In genomic region chr4:87041142-87041541, GRCh38 we compare ENCODE assay signal across 14 cellular contexts.
DNase-seq lines count a peak whose midpoint lies in the region; ATAC-seq and TF ChIP-seq lines count a peak whose summit lies in the region.
"Had no signal": no experiment of that assay in that cellular context is flagged by ENCODE, and none has a peak within 500 bp of the region (broad histone marks: within the 10 kb centered on the region; RNA-seq: fewer than 3 reads in every experiment).

No MANE protein-coding gene starts in this region.

- H3K27ac Mint-ChIP-seq in CD14-positive monocyte (peak overlapping the region in 4 of 7 donors; percentile 7 to 68 (median 36)), WTC11 (0 out of 2 replicates have a peak overlapping the region, but pooled peaks have one; percentile 11)

- no peak for TF ChIP-seq CTCF in CD14-positive monocyte (IDR thresholded peaks at IDR 0.05)
- no peak for TF ChIP-seq CTCF in WTC11 (IDR thresholded peaks at IDR 0.05)
- no peak for TF ChIP-seq CTCF in gastrocnemius medialis (IDR thresholded peaks at IDR 0.05 in 4 of 5, conservative IDR thresholded peaks at IDR 0.05 in 1 of 5)

- H3K4me3 Mint-ChIP-seq in CD14-positive monocyte (no peak overlapping the region), WTC11 (no peak overlapping the region)

- H3K4me1 Mint-ChIP-seq in CD14-positive monocyte (peaks cover 57% of the 10 kb centered on the region), WTC11 (peaks cover 42% of the 10 kb centered on the region)

- H3K36me3 Mint-ChIP-seq in CD14-positive monocyte (no peaks in the 10 kb centered on the region), WTC11 (no peaks in the 10 kb centered on the region)

- H3K9me3 Mint-ChIP-seq in CD14-positive monocyte = peaks cover 0 to 2% (median 0%) of the 10 kb centered on the region in 7 donors
- no peaks in the 10 kb centered on the region for H3K9me3 Mint-ChIP-seq in WTC11

- ATAC-seq in WTC11 (no peak), Right ventricle myocardium superior (ENCODE audit: poor library complexity) (peak; percentile 36), gastrocnemius medialis (no peak), GM18511 (IDR thresholded peaks at IDR 0.05; ENCODE audit: unreplicated experiment) (no peak)

- TF ChIP-seq POLR2A in gastrocnemius medialis (IDR thresholded peaks at IDR 0.05) = no peak

- no peaks in the 10 kb centered on the region for H3K27me3 ChIP-seq in gastrocnemius medialis

- DNase-seq in CD14-positive monocyte (ENCODE audit: low spot score) (no peak), WTC11 (ENCODE audit: low spot score) (no peak), Right ventricle myocardium superior (peak; percentile 59), gastrocnemius medialis (peak in 1 of 2 donors; percentile 50), retina (no peak), HK-2 (ENCODE audit: unreplicated experiment) (no peak)
- DNase-seq in stimulated activated naive CD4-positive, alpha-beta T cell treated with Interleukin-2 at 50 U/mL for 16 hours (lab: John Stamatoyannopoulos, UW) = no peak
- DNase-seq: activated naive CD4-positive, alpha-beta T cell; C1 segment of cervical spinal cord; lower lobe of right lung; NCI-H1417; NCI-H524 treated with DMSO at 0.1 percent for 48 hours; T1000 had no signal

- H3K4me1 ChIP-seq in gastrocnemius medialis = peaks cover 100% of the 10 kb centered on the region in 2 donors

- intact Hi-C loops in CD14-positive monocyte (cut with micrococcal nuclease) (no loop called here), Right ventricle myocardium superior (cut with DNase I) (no loop called here), gastrocnemius medialis (cut with DNase I; ENCODE audit: low total_unique reads) (no loop called here)

- H3K27ac ChIP-seq in gastrocnemius medialis = peak overlapping the region; percentile 93 to 97 (median 94)
- H3K27ac ChIP-seq: lower lobe of right lung had no signal

- POLR2A ChIA-PET in WTC11 (lab: Charles Lee) = interaction anchor here (1.2 to 1.3 kb wide), 2 partner anchors 11 to 106 kb away, joined by 3 read pairs; partner anchors contain the start of gene AFF1

- H3K36me3 ChIP-seq in gastrocnemius medialis = no peaks in the 10 kb centered on the region
- H3K36me3 ChIP-seq: lower lobe of right lung had no signal

- in situ Hi-C loops in gastrocnemius medialis (cut with MboI; ENCODE audit: low sequenced_read_pairs in 4 of 4) = no loop called here

- no peak overlapping the region for H3K4me3 ChIP-seq in gastrocnemius medialis
- H3K4me3 ChIP-seq: lower lobe of right lung had no signal

- H3K9me3 ChIP-seq in gastrocnemius medialis = no peaks in the 10 kb centered on the region
- H3K9me3 ChIP-seq: lower lobe of right lung had no signal

- CTCF ChIA-PET in WTC11 (lab: Charles Lee) = interaction anchor here (0.7 to 3.1 kb wide), 3 partner anchors 35 to 119 kb away, joined by 3 to 15 read pairs (median 3); no protein-coding TSS in a partner anchor

- H3K27me3 Mint-ChIP-seq in CD14-positive monocyte (ENCODE audit: low read depth in 3 of 3) = no peaks in the 10 kb centered on the region
- no peaks in the 10 kb centered on the region for H3K27me3 Mint-ChIP-seq in WTC11 (ENCODE audit: low read depth)

TF ChIP-seq in WTC11, 78 proteins besides CTCF, POLR2A, EP300 and RAD21:
- TF ChIP-seq TEAD4 (CRISPR knock-in tag; IDR thresholded peaks at IDR 0.05) = no peak
- TF ChIP-seq HMGXB4 (CRISPR knock-in tag; IDR thresholded peaks at IDR 0.05) = no peak
- no peak for TF ChIP-seq ZNF416 (CRISPR knock-in tag; IDR thresholded peaks at IDR 0.05)
- TF ChIP-seq OVOL2 (CRISPR knock-in tag; IDR thresholded peaks at IDR 0.05; ENCODE audit: borderline replicate concordance) = no peak
- no peak for TF ChIP-seq TP53 (CRISPR knock-in tag; IDR thresholded peaks at IDR 0.05)
- TF ChIP-seq RORB (CRISPR knock-in tag; IDR thresholded peaks at IDR 0.05) = no peak
- TF ChIP-seq FOXP4 (CRISPR knock-in tag; IDR thresholded peaks at IDR 0.05) = no peak
- TF ChIP-seq CDX4 (CRISPR knock-in tag; IDR thresholded peaks at IDR 0.05; ENCODE audit: borderline replicate concordance) = no peak
- no peak for TF ChIP-seq CREM (CRISPR knock-in tag; IDR thresholded peaks at IDR 0.05)
- no peak for TF ChIP-seq NR2C2 (CRISPR knock-in tag; IDR thresholded peaks at IDR 0.05)
- TF ChIP-seq NFATC4 (CRISPR knock-in tag; IDR thresholded peaks at IDR 0.05) = no peak
- TF ChIP-seq RELA (CRISPR knock-in tag; IDR thresholded peaks at IDR 0.05; ENCODE audit: borderline replicate concordance) = no peak
- no peak for TF ChIP-seq NR1H2 (CRISPR knock-in tag; IDR thresholded peaks at IDR 0.05)
- TF ChIP-seq ZNF121 (CRISPR knock-in tag; IDR thresholded peaks at IDR 0.05) = no peak
- TF ChIP-seq ATF3 (CRISPR knock-in tag; conservative IDR thresholded peaks at IDR 0.05) = no peak
- no peak for TF ChIP-seq SOX15 (CRISPR knock-in tag; IDR thresholded peaks at IDR 0.05)
- TF ChIP-seq GRHL2 (CRISPR knock-in tag; IDR thresholded peaks at IDR 0.05; ENCODE audit: insufficient replicate concordance, severe bottlenecking) = no peak
